8 cellular contexts compared by ENCODE assay signal in the genomic region with DNA sequence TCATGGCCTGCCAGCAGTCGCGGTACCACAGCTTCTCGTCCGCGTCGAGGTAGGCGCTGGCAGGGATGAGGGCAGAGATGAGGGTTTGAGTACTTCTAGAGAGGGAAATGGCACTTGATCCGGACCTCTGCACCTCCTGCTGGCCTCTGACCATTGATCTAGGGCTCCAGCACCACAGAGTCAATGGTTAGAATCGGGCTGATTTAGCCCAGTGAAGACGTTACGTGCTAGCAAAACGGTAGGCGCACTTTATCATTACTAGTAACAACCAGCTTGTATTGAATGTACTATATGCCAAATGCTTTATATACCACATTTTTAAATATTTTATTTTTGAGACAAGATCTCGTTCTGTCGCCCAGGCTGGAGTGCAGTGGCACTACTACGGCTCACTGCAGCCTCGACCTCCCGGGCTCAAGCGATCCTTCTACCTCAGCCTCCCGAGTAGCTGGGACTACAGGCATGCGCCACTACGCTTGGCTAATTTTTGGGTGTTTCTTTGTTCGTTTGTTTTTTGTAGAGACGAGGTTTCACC. TPM values are rescaled to one million over a fixed set of nuclear protein-coding genes. Genes with fewer than 3 reads are reported as not detected.
DNase-seq lines count a peak whose midpoint lies in the region; ATAC-seq, FAIRE-seq and TF ChIP-seq lines count a peak whose summit lies in the region.

No MANE protein-coding gene starts in this region.

- H3K4me1 Mint-ChIP-seq in activated T-cell treated with anti-CD3 and anti-CD28 coated beads, Interleukin-2, amount 50 U/mL, for 24 hours (ENCODE audit: low read depth) = peaks cover 36% of the 10 kb centered on the region
- peaks cover 12% of the 10 kb centered on the region for H3K4me1 Mint-ChIP-seq in activated T-helper 17 cell treated with anti-CD3 and anti-CD28 coated beads, Interleukin-2, amount 50 U/mL, for 72 hours

- intact Hi-C loops in kidney (cut with DNase I) = no loop called here

- H3K36me3 Mint-ChIP-seq in activated T-cell treated with anti-CD3 and anti-CD28 coated beads, Interleukin-2, amount 50 U/mL, for 24 hours (ENCODE audit: low read depth) = peaks cover 39% of the 10 kb centered on the region
- H3K36me3 Mint-ChIP-seq in activated T-helper 17 cell treated with anti-CD3 and anti-CD28 coated beads, Interleukin-2, amount 50 U/mL, for 72 hours (ENCODE audit: low read depth) = peaks cover 35% of the 10 kb centered on the region

- peak overlapping the region; percentile 99 for H3K27ac Mint-ChIP-seq in activated T-cell treated with anti-CD3 and anti-CD28 coated beads, Interleukin-2, amount 50 U/mL, for 24 hours
- H3K27ac Mint-ChIP-seq in activated T-helper 17 cell treated with anti-CD3 and anti-CD28 coated beads, Interleukin-2, amount 50 U/mL, for 72 hours = peak overlapping the region; percentile 57

- peaks cover 11 to 16% of the 10 kb centered on the region in 2 donors for H3K4me1 ChIP-seq in kidney (ENCODE audit: control insufficient read depth in 1 of 2, insufficient read depth in 1 of 2, low read depth in 1 of 2, low read length in 2 of 2)
- peaks cover 12 to 19% of the 10 kb centered on the region in 2 donors for H3K4me1 ChIP-seq in thoracic aorta (ENCODE audit: control insufficient read depth in 1 of 2, low read depth in 2 of 2)

- H3K27ac ChIP-seq in kidney (ENCODE audit: low read depth in 2 of 2, low read length in 2 of 2) (peak overlapping the region in 1 of 2 donors; percentile 49), thoracic aorta (peak overlapping the region; percentile 57 to 66)

- H3K4me3 Mint-ChIP-seq in activated T-cell treated with anti-CD3 and anti-CD28 coated beads, Interleukin-2, amount 50 U/mL, for 24 hours = peak overlapping the region; percentile 93
- peak overlapping the region; percentile 77 for H3K4me3 Mint-ChIP-seq in activated T-helper 17 cell treated with anti-CD3 and anti-CD28 coated beads, Interleukin-2, amount 50 U/mL, for 72 hours

- H3K9me3 Mint-ChIP-seq in activated T-cell treated with anti-CD3 and anti-CD28 coated beads, Interleukin-2, amount 50 U/mL, for 24 hours = no peaks in the 10 kb centered on the region
- no peaks in the 10 kb centered on the region for H3K9me3 Mint-ChIP-seq in activated T-helper 17 cell treated with anti-CD3 and anti-CD28 coated beads, Interleukin-2, amount 50 U/mL, for 72 hours

- no peak for ATAC-seq in activated T-helper 17 cell treated with anti-CD3 and anti-CD28 coated beads, Interleukin-2, amount 50 U/mL, for 72 hours (replicated peaks)
- no peak for ATAC-seq in thoracic aorta (ENCODE audit: insufficient number of reproducible peaks, low FRiP score, low read depth)

- no peaks in the 10 kb centered on the region for H3K27me3 Mint-ChIP-seq in activated T-cell treated with anti-CD3 and anti-CD28 coated beads, Interleukin-2, amount 50 U/mL, for 24 hours
- H3K27me3 Mint-ChIP-seq in activated T-helper 17 cell treated with anti-CD3 and anti-CD28 coated beads, Interleukin-2, amount 50 U/mL, for 72 hours = no peaks in the 10 kb centered on the region

- H3K9ac ChIP-seq in kidney (ENCODE audit: low read length in 2 of 2) = peak overlapping the region in 1 of 2 donors; percentile 66

- H3K36me3 ChIP-seq in kidney (ENCODE audit: control insufficient read depth in 1 of 2, insufficient read depth in 2 of 2, low read length in 2 of 2) (peaks cover 1 to 4% of the 10 kb centered on the region in 2 donors), thoracic aorta (no peaks in the 10 kb centered on the region)

- DNase-seq in activated T-cell treated with anti-CD3 and anti-CD28 coated beads, Interleukin-2, amount 50 U/mL, for 24 hours = no peak
- DNase-seq in activated T-cell treated with anti-CD3 and anti-CD28 coated beads, Interleukin-2, amount 50 U/mL, for 48 hours = no peak
- DNase-seq in kidney (no peak), thoracic aorta (ENCODE audit: low spot score) (no peak), NCI-H1930 (lab: John Stamatoyannopoulos, UW) (no peak), NCI-H524 (lab: John Stamatoyannopoulos, UW) (no peak), NCI-H1436 (lab: John Stamatoyannopoulos, UW) (no peak)

- no peak for TF ChIP-seq CTCF in kidney (IDR thresholded peaks at IDR 0.05; ENCODE audit: borderline replicate concordance, extremely low read depth, insufficient read depth)
- no peak for TF ChIP-seq CTCF in thoracic aorta (IDR thresholded peaks at IDR 0.05)

- no peak for FAIRE-seq in kidney (lab: Jason Lieb, UNC)

- no peaks in the 10 kb centered on the region for H3K27me3 ChIP-seq in thoracic aorta (replicated peaks; ENCODE audit: insufficient read depth)

- H3K4me3 ChIP-seq in kidney (ENCODE audit: low read length in 2 of 2) = peak overlapping the region; percentile 74 to 86
- H3K4me3 ChIP-seq in thoracic aorta = peak overlapping the region; percentile 95

- H3K9me3 ChIP-seq in kidney (ENCODE audit: control insufficient read depth in 1 of 2, low read length in 2 of 2) (no peaks in the 10 kb centered on the region), thoracic aorta (no peaks in the 10 kb centered on the region)

RNA-seq across cellular contexts. Expression of a gene that starts 0.5 kb away (rescaled TPM):
- total RNA-seq in activated T-helper 17 cell treated with anti-CD3 and anti-CD28 coated beads, Interleukin-2, amount 50 U/mL, for 72 hours = under 1 TPM in 1 of 2 donors, not detected in 1; 0.26 TPM
- total RNA-seq in kidney (3.9 TPM), thoracic aorta (1 to 10 TPM; 4.1 to 8.5 TPM)
- 2.8 TPM for polyA plus RNA-seq in kidney (ENCODE audit: insufficient read depth, low read depth, low replicate concordance)

RNA-seq across cellular contexts. Expression of a gene that starts 0.9 kb away (rescaled TPM):
- 10 to 100 TPM; 18.4 to 21.0 TPM for total RNA-seq in activated T-helper 17 cell treated with anti-CD3 and anti-CD28 coated beads, Interleukin-2, amount 50 U/mL, for 72 hours
- 22.3 TPM for total RNA-seq in kidney
- 7.0 TPM for polyA plus RNA-seq in kidney (ENCODE audit: insufficient read depth, low read depth, low replicate concordance)
- total RNA-seq in thoracic aorta = 10 to 100 TPM; 14.1 to 14.5 TPM

RNA-seq across cellular contexts. Expression of a gene that starts 34.9 kb away (rescaled TPM):
- 10 to 100 TPM; 29.9 to 51.6 TPM for total RNA-seq in activated T-helper 17 cell treated with anti-CD3 and anti-CD28 coated beads, Interleukin-2, amount 50 U/mL, for 72 hours
- total RNA-seq in kidney (27.0 TPM), thoracic aorta (10 to 100 TPM; 67.5 to 74.7 TPM)
- polyA plus RNA-seq in kidney (ENCODE audit: insufficient read depth, low read depth, low replicate concordance) = 21.4 TPM

RNA-seq across cellular contexts. Expression of a gene that starts 39.5 kb away (rescaled TPM):
- total RNA-seq in activated T-helper 17 cell treated with anti-CD3 and anti-CD28 coated beads, Interleukin-2, amount 50 U/mL, for 72 hours = 100 to 1,000 TPM in 1 of 2 donors, 10 to 100 TPM in 1; 82.9 to 175 TPM
- 76.4 TPM for total RNA-seq in kidney
- polyA plus RNA-seq in kidney (ENCODE audit: insufficient read depth, low read depth, low replicate concordance) = 107 TPM
- total RNA-seq in thoracic aorta = 100 to 1,000 TPM in 1 of 2 donors, 10 to 100 TPM in 1; 79.0 to 172 TPM

RNA-seq across cellular contexts. Expression of a gene that starts 40.3 kb away (rescaled TPM):
- 10 to 100 TPM; 61.4 to 64.2 TPM for total RNA-seq in activated T-helper 17 cell treated with anti-CD3 and anti-CD28 coated beads, Interleukin-2, amount 50 U/mL, for 72 hours
- total RNA-seq in kidney (42.5 TPM), thoracic aorta (10 to 100 TPM; 59.6 to 70.9 TPM)
- 25.3 TPM for polyA plus RNA-seq in kidney (ENCODE audit: insufficient read depth, low read depth, low replicate concordance)
